12 cellular contexts compared by ENCODE assay signal in genomic region chr16:33337611-33338542, GRCh38. TPM values are rescaled to one million over a fixed set of nuclear protein-coding genes. Genes with fewer than 3 reads are reported as not detected.
DNase-seq lines count a peak whose midpoint lies in the region; ATAC-seq, FAIRE-seq and TF ChIP-seq lines count a peak whose summit lies in the region.
"Not testable (repeated sequence)": the region's sequence is repeated elsewhere in the genome, so short reads cannot be mapped to it uniquely, and the experiment has no call there.
"Had no signal": no experiment of that assay in that cellular context is flagged by ENCODE, and none has a peak within 500 bp of the region (broad histone marks: within the 10 kb centered on the region; RNA-seq: fewer than 3 reads in every experiment).

No MANE protein-coding gene starts in this region.

- TF ChIP-seq RAD21 in K562 (CRISPR knock-in tag; conservative IDR thresholded peaks at IDR 0.05 in 1 of 2, IDR thresholded peaks at IDR 0.05 in 1 of 2) = not testable (repeated sequence)

- H3K4me1 ChIP-seq in K562 (replicated peaks in 1 of 2; ENCODE audit: control insufficient read depth in 2 of 2, insufficient read depth in 2 of 2, low read length in 2 of 2); transverse colon: not testable (repeated sequence)

- FAIRE-seq in K562 (lab: Jason Lieb, UNC) = not testable (repeated sequence)

- not testable (repeated sequence) for BruUV-seq in K562 (replicated peaks; lab: Mats Ljungman, UMichigan)

- not testable (repeated sequence) for TF ChIP-seq EP300 in K562 (IDR thresholded peaks at IDR 0.05; ENCODE audit: low read length); transverse colon (IDR thresholded peaks at IDR 0.05; ENCODE audit: low read depth)

- not testable (repeated sequence) for ATAC-seq in WTC11, K562, left cardiac atrium, natural killer cell

- intact Hi-C loops in K562 (cut with micrococcal nuclease); left cardiac atrium (cut with DNase I); natural killer cell (cut with micrococcal nuclease); transverse colon (cut with DNase I; ENCODE audit: low total_unique reads): not testable (repeated sequence)

- in situ Hi-C loops in K562 (cut with MboI); transverse colon (cut with MboI; ENCODE audit: low pct_ligation_motif_present in 1 of 4, low pct_unique_long_range_greater_than_20kb in 1 of 4, low sequenced_read_pairs in 3 of 4): not testable (repeated sequence)

- TF ChIP-seq POLR2A in K562 (conservative IDR thresholded peaks at IDR 0.05); transverse colon (IDR thresholded peaks at IDR 0.05): not testable (repeated sequence)

- H3K4me2 ChIP-seq in K562 (ENCODE audit: insufficient read depth, low read length) = not testable (repeated sequence)

- H3K79me2 ChIP-seq in K562 (ENCODE audit: control insufficient read depth, insufficient read depth, low read length) = not testable (repeated sequence)

- H3K27me3 ChIP-seq in K562 (ENCODE audit: control insufficient read depth in 2 of 2, insufficient read depth in 2 of 2, low read length in 2 of 2); transverse colon: not testable (repeated sequence)

- not testable (repeated sequence) for H3K27ac Mint-ChIP-seq in WTC11, natural killer cell

- not testable (repeated sequence) for H3K4me3 ChIP-seq in GM12865 (ENCODE audit: low read depth, low read length); K562; transverse colon

- DNase-seq in GM12865 (ENCODE audit: low read depth) (peak; percentile 10), WTC11 (ENCODE audit: low spot score) (peak; percentile 26), left cardiac atrium (peak; percentile 70), natural killer cell (peak; percentile 41), transverse colon (peak; percentile 37)
- peak; percentile 50 for DNase-seq in activated T-cell treated with anti-CD3 and anti-CD28 coated beads, Interleukin-2, amount 50 U/mL, for 1 hour
- DNase-seq in K562 (ENCODE audit: extremely low read depth in 1 of 4, low spot score in 3 of 4) = not testable (repeated sequence)
- DNase-seq in stimulated activated CD4-positive, alpha-beta T cell treated with anti-CD3 and anti-CD28 coated beads, Interleukin-4, amount 100 ng/mL, for 4 hours = peak; percentile 30 to 33

- not testable (repeated sequence) for H3K36me3 ChIP-seq in K562 (ENCODE audit: control insufficient read depth, insufficient read depth, low read length); transverse colon

- not testable (repeated sequence) for TF ChIP-seq CTCF in GM12865 (IDR thresholded peaks at IDR 0.05; ENCODE audit: insufficient read depth, low read depth, low read length, missing control alignments); WTC11 (IDR thresholded peaks at IDR 0.05); K562 (IDR thresholded peaks at IDR 0.05 in 2 of 3, conservative IDR thresholded peaks at IDR 0.05 in 1 of 3; ENCODE audit: insufficient read depth in 2 of 3, low read depth in 1 of 3, low read length in 3 of 3); natural killer cell (IDR thresholded peaks at IDR 0.05); transverse colon (IDR thresholded peaks at IDR 0.05)

- not testable (repeated sequence) for H3K9ac ChIP-seq in K562 (ENCODE audit: insufficient read depth in 1 of 2, low read depth in 2 of 2, low read length in 2 of 2)

- not testable (repeated sequence) for H3K27ac ChIP-seq in K562 (ENCODE audit: extremely low read depth, low read depth, low read length); transverse colon

- CTCF ChIA-PET in WTC11 (lab: Charles Lee); K562 (lab: Yijun Ruan, JAX; ENCODE audit: low intra/inter-chr PET ratio): not testable (repeated sequence)

- H2AFZ ChIP-seq in K562 (ENCODE audit: low read depth, low read length) = not testable (repeated sequence)

- not testable (repeated sequence) for H3K36me3 Mint-ChIP-seq in WTC11, natural killer cell

- not testable (repeated sequence) for H3K4me3 Mint-ChIP-seq in WTC11, natural killer cell

- H3K9me3 ChIP-seq in K562 (replicated peaks; ENCODE audit: control insufficient read depth, insufficient read depth, low read depth, low read length); transverse colon: not testable (repeated sequence)

- H3K9me1 ChIP-seq in K562 (ENCODE audit: control insufficient read depth, insufficient read depth, low read length) = not testable (repeated sequence)

- not testable (repeated sequence) for H4K20me1 ChIP-seq in K562 (replicated peaks; ENCODE audit: control insufficient read depth, insufficient read depth, low read length)

- not testable (repeated sequence) for H3K9me3 Mint-ChIP-seq in WTC11, natural killer cell

- 1% methylated on average over 6 of the region's 6 CpGs for WGBS in K562 (ENCODE audit: insufficient coverage, low coverage, missing lambda C conversion rate)
- 72 to 75% methylated on average over 5 to 6 of the region's 6 CpGs for WGBS in transverse colon (ENCODE audit: low coverage in 1 of 2), 2 donors

- not testable (repeated sequence) for H3K4me1 Mint-ChIP-seq in WTC11, natural killer cell

- not testable (repeated sequence) for H3K27me3 Mint-ChIP-seq in WTC11 (ENCODE audit: low read depth); natural killer cell (ENCODE audit: low read depth in 2 of 2)

- POLR2A ChIA-PET in WTC11 (lab: Charles Lee); K562 (lab: Yijun Ruan, JAX): not testable (repeated sequence)

TF ChIP-seq in K562, 482 proteins besides CTCF, POLR2A, EP300 and RAD21:
- TF ChIP-seq PCBP1 (IDR thresholded peaks at IDR 0.05; ENCODE audit: low read depth, low read length, poor library complexity, severe bottlenecking) = peak; percentile 55
- TF ChIP-seq FIP1L1 (IDR thresholded peaks at IDR 0.05; ENCODE audit: low read depth, low read length, poor library complexity, severe bottlenecking) = peak; percentile 23

RNA-seq across cellular contexts. Expression of gene TP53TG3B, which starts 22.8 kb away (rescaled TPM):
- not detected in 3 replicates for total RNA-seq in WTC11 (2021)
- 0.65 TPM in 1 of 2 replicates, not detected in the other for total RNA-seq in K562 (2011; cell fraction: chromatin; rRNA removed; ENCODE audit: low replicate concordance)
- 0.39 TPM in 1 of 2 replicates, not detected in the other for total RNA-seq in K562 (2011; cell fraction: nucleolus; rRNA removed)
- total RNA-seq in K562 (2011; cell fraction: nucleoplasm; rRNA removed) = not detected in 2 replicates
- 0.45 and 1.3 TPM in 2 replicates for total RNA-seq in K562 (2014; rRNA removed)
- 0.89 and 2.1 TPM in 2 replicates for total RNA-seq in K562 (2014; rRNA removed; fragmentation: Illumina TruSeq; extraction: Trizol)
- total RNA-seq in K562 (2015; rRNA removed; fragmentation: Illumina TruSeq; extraction: Trizol) = 0.83 and 1.4 TPM in 2 replicates
- 0.34 and 0.66 TPM in 2 replicates for total RNA-seq in K562 (2021)
- polyA plus RNA-seq in K562 (2011; rRNA removed) = 0.36 TPM in 1 of 2 replicates, not detected in the other
- 0.36 TPM in 1 of 2 replicates, not detected in the other for polyA plus RNA-seq in K562 (2011; cell fraction: cytosol; rRNA removed)
- polyA plus RNA-seq in K562 (2011; cell fraction: nucleus; rRNA removed) = 0.44 TPM in 1 of 2 replicates, not detected in the other
- polyA plus RNA-seq in K562 (2012) = 1.4 and 2.9 TPM in 2 replicates
- 2.1 and 3.9 TPM in 2 replicates for polyA plus RNA-seq in K562 (2014; fragmentation: Illumina TruSeq; extraction: Trizol)
- 1 to 10 TPM in 1 of 2 experiments, under 1 TPM in 1; 0.85 to 2.5 TPM for polyA plus RNA-seq in K562 (2014; fragmentation: Nextera tagmentation; extraction: Ambion mirVana)
- polyA plus RNA-seq in K562 (2014; rRNA removed) = 1.2 TPM in 1 of 2 replicates, not detected in the other
- polyA minus RNA-seq in K562 (2011; rRNA and poly(A)+ RNA removed) = 0.21 TPM in 1 of 2 replicates, not detected in the other
- polyA minus RNA-seq in K562 (2011; cell fraction: cytosol; rRNA and poly(A)+ RNA removed) = not detected in 2 replicates
- polyA minus RNA-seq in K562 (2011; cell fraction: nucleus; rRNA and poly(A)+ RNA removed) = not detected in 2 replicates
- total RNA-seq in left cardiac atrium = not detected
- total RNA-seq in natural killer cell = not detected
- total RNA-seq in transverse colon = not detected
- total RNA-seq: esophagus mucosa, GM23248, psoas muscle had no signal
- polyA plus RNA-seq: GM23248, keratinocyte had no signal

RNA-seq across cellular contexts. Expression of gene TP53TG3E, which starts 33.8 kb away (rescaled TPM):
- not detected in 3 replicates for total RNA-seq in WTC11 (2021)
- not detected in 2 replicates for total RNA-seq in K562 (2011; cell fraction: chromatin; rRNA removed; ENCODE audit: low replicate concordance)
- not detected in 2 replicates for total RNA-seq in K562 (2011; cell fraction: nucleolus; rRNA removed)
- not detected in 2 replicates for total RNA-seq in K562 (2011; cell fraction: nucleoplasm; rRNA removed)
- not detected in 2 replicates for total RNA-seq in K562 (2014; rRNA removed)
- total RNA-seq in K562 (2014; rRNA removed; fragmentation: Illumina TruSeq; extraction: Trizol) = not detected in 2 replicates
- not detected in 2 replicates for total RNA-seq in K562 (2015; rRNA removed; fragmentation: Illumina TruSeq; extraction: Trizol)
- not detected in 2 replicates for total RNA-seq in K562 (2021)
- not detected in 2 replicates for polyA plus RNA-seq in K562 (2011; rRNA removed)
- not detected in 2 replicates for polyA plus RNA-seq in K562 (2011; cell fraction: cytosol; rRNA removed)
- polyA plus RNA-seq in K562 (2011; cell fraction: nucleus; rRNA removed) = 3.1 and 6.2 TPM in 2 replicates
- polyA plus RNA-seq in K562 (2012) = not detected in 2 replicates
- polyA plus RNA-seq in K562 (2014; fragmentation: Illumina TruSeq; extraction: Trizol) = not detected in 2 replicates
- polyA plus RNA-seq in K562 (2014; fragmentation: Nextera tagmentation; extraction: Ambion mirVana) = not detected
- polyA plus RNA-seq in K562 (2014; rRNA removed) = not detected in 2 replicates
- polyA minus RNA-seq in K562 (2011; rRNA and poly(A)+ RNA removed) = not detected in 2 replicates
- polyA minus RNA-seq in K562 (2011; cell fraction: cytosol; rRNA and poly(A)+ RNA removed) = not detected in 2 replicates
- not detected in 2 replicates for polyA minus RNA-seq in K562 (2011; cell fraction: nucleus; rRNA and poly(A)+ RNA removed)
- under 1 TPM in 1 of 2 donors, not detected in 1; 0.16 TPM for total RNA-seq in left cardiac atrium
- total RNA-seq in natural killer cell = not detected
- total RNA-seq in transverse colon = not detected
- total RNA-seq: esophagus mucosa, GM23248, psoas muscle had no signal
- polyA plus RNA-seq: GM23248, keratinocyte, psoas muscle had no signal
